In the genomic region with DNA sequence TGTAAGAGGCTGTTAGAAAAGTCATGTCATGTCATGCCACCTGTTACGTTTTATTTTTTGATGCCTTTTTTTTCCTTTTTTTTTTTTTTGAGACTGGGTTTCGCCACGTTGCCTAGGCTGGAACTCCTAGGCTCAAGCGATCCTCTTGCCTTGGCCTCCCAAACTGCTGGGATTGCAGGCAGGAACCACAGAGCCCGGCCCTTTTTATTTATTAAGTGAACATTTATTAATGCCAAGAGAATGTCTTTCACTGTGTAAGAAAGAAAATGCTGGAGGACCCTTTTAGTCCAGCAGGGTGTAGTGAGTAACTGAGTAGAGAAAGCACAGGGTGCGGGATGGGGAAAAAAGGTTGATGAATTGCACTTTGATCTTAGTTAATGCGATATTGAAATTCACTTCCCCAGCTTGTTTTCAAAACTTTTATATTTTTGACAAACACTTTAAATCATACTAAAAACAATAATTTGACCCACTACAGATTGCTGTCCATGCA, we compare ENCODE assay signal across 10 cellular contexts. TPM values are rescaled to one million over a fixed set of nuclear protein-coding genes. Genes with fewer than 3 reads are reported as not detected.
DNase-seq lines count a peak whose midpoint lies in the region; ATAC-seq and TF ChIP-seq lines count a peak whose summit lies in the region.
"Had no signal": no experiment of that assay in that cellular context is flagged by ENCODE, and none has a peak within 500 bp of the region (broad histone marks: within the 10 kb centered on the region; RNA-seq: fewer than 3 reads in every experiment).

No MANE protein-coding gene starts in this region.

- peak overlapping the region; percentile 87 for H3K4me3 Mint-ChIP-seq in activated T-helper 17 cell treated with anti-CD3 and anti-CD28 coated beads, Interleukin-2, amount 50 U/mL, for 72 hours

- peak overlapping the region; percentile 97 to 100 (median 99) for H3K9ac ChIP-seq in BLaER1 treated with 17β-estradiol and CSF1 and Interleukin-3, amounts not matched to agents 10 nM and 100 nM
- peak overlapping the region; percentile 6 to 99 for H3K9ac ChIP-seq in mucosa of rectum (ENCODE audit: low read depth in 1 of 2, low read length in 2 of 2)

- H3K27ac Mint-ChIP-seq in activated T-helper 17 cell treated with anti-CD3 and anti-CD28 coated beads, Interleukin-2, amount 50 U/mL, for 72 hours: peak overlapping the region; percentile 82

- ATAC-seq in activated T-helper 17 cell treated with anti-CD3 and anti-CD28 coated beads, Interleukin-2, amount 50 U/mL, for 72 hours (replicated peaks): no peak
- ATAC-seq in GM21723 (IDR thresholded peaks at IDR 0.05; ENCODE audit: unreplicated experiment): no peak
- no peak for ATAC-seq in omental fat pad (ENCODE audit: low FRiP score)

- H3K4me3 ChIP-seq in BLaER1 treated with 17β-estradiol and CSF1 and Interleukin-3, amounts not matched to agents 10 nM and 100 nM: peak overlapping the region; percentile 89 to 99 (median 94)
- no peak overlapping the region for H3K4me3 ChIP-seq in HEK293 (ENCODE audit: low read depth, low read length)
- peak overlapping the region; percentile 52 to 98 for H3K4me3 ChIP-seq in mucosa of rectum (ENCODE audit: low read length in 2 of 2)
- H3K4me3 ChIP-seq: SJSA1 had no signal

- DNase-seq in NCI-H1417 treated with DMSO at 0.1 percent for 48 hours (lab: John Stamatoyannopoulos, UW) (no peak), glomerular visceral epithelial cell (ENCODE audit: extremely low spot score) (no peak), omental fat pad (ENCODE audit: low spot score) (no peak)
- DNase-seq: caudate nucleus had no signal

- POLR2A ChIA-PET in HEK293 (lab: Yijun Ruan, JAX): no interaction called here

- no peaks in the 10 kb centered on the region for H3K27me3 Mint-ChIP-seq in activated T-helper 17 cell treated with anti-CD3 and anti-CD28 coated beads, Interleukin-2, amount 50 U/mL, for 72 hours

- H3K36me3 ChIP-seq in BLaER1 treated with 17β-estradiol and CSF1 and Interleukin-3, amounts not matched to agents 10 nM and 100 nM: peaks cover 16 to 26% (median 20%) of the 10 kb centered on the region in 11 experiments; a peak in 21 of 22 replicates
- H3K36me3 ChIP-seq in HEK293 (ENCODE audit: control insufficient read depth in 2 of 2, insufficient read depth in 1 of 2, low read length in 2 of 2): peaks cover 12 to 16% of the 10 kb centered on the region in 2 experiments
- H3K36me3 ChIP-seq in mucosa of rectum (ENCODE audit: control insufficient read depth in 2 of 2, insufficient read depth in 2 of 2, low read length in 2 of 2): peaks cover 0 to 4% of the 10 kb centered on the region in 2 donors

- CTCF ChIA-PET in HEK293 (lab: Yijun Ruan, JAX): interaction anchor here (0.7 to 1.5 kb wide), 6 partner anchors 11 to 443 kb away, joined by 3 to 5 read pairs (median 3); no protein-coding TSS in a partner anchor

- H3K9me3 ChIP-seq in BLaER1 treated with 17β-estradiol and CSF1 and Interleukin-3, amounts not matched to agents 10 nM and 100 nM (replicated peaks in 1 of 11): peaks cover 0 to 5% (median 0%) of the 10 kb centered on the region in 11 experiments; a peak in 2 of 22 replicates
- H3K9me3 ChIP-seq in HEK293 (ENCODE audit: control insufficient read depth, insufficient read depth, low read depth, low read length) (no peaks in the 10 kb centered on the region), mucosa of rectum (ENCODE audit: control insufficient read depth in 2 of 2, low read length in 2 of 2) (no peaks in the 10 kb centered on the region)
- H3K9me3 ChIP-seq: SJSA1 had no signal

- no peaks in the 10 kb centered on the region for H3K9me3 Mint-ChIP-seq in activated T-helper 17 cell treated with anti-CD3 and anti-CD28 coated beads, Interleukin-2, amount 50 U/mL, for 72 hours

- no peaks in the 10 kb centered on the region for H3K27me3 ChIP-seq in BLaER1 treated with 17β-estradiol and CSF1 and Interleukin-3, amounts not matched to agents 10 nM and 100 nM
- H3K27me3 ChIP-seq in mucosa of rectum (ENCODE audit: control insufficient read depth in 2 of 2, insufficient read depth in 2 of 2, low read length in 2 of 2): no peaks in the 10 kb centered on the region
- H3K27me3 ChIP-seq: SJSA1 had no signal

- H3K27ac ChIP-seq in BLaER1 treated with 17β-estradiol and CSF1 and Interleukin-3, amounts not matched to agents 10 nM and 100 nM: peak overlapping the region; percentile 94 to 100 (median 99)
- H3K27ac ChIP-seq in HEK293 (ENCODE audit: extremely low read depth, low read depth, low read length): no peak overlapping the region
- H3K27ac ChIP-seq in mucosa of rectum (ENCODE audit: low read depth in 2 of 2, low read length in 2 of 2): peak overlapping the region; percentile 71 to 84
- H3K27ac ChIP-seq: SJSA1 had no signal

- TF ChIP-seq CTCF in HEK293 (tag by site-specific recombination; IDR thresholded peaks at IDR 0.05) (no peak), omental fat pad (IDR thresholded peaks at IDR 0.05) (no peak)

- peaks cover 27% of the 10 kb centered on the region for H3K36me3 Mint-ChIP-seq in activated T-helper 17 cell treated with anti-CD3 and anti-CD28 coated beads, Interleukin-2, amount 50 U/mL, for 72 hours (ENCODE audit: low read depth)

- H3K4me1 Mint-ChIP-seq in activated T-helper 17 cell treated with anti-CD3 and anti-CD28 coated beads, Interleukin-2, amount 50 U/mL, for 72 hours: no peaks in the 10 kb centered on the region

- peaks cover 15 to 26% (median 21%) of the 10 kb centered on the region in 11 experiments; a peak in 19 of 22 replicates for H4K20me1 ChIP-seq in BLaER1 treated with 17β-estradiol and CSF1 and Interleukin-3, amounts not matched to agents 10 nM and 100 nM

- H3K4me1 ChIP-seq in BLaER1 treated with 17β-estradiol and CSF1 and Interleukin-3, amounts not matched to agents 10 nM and 100 nM: peaks cover 58 to 67% (median 63%) of the 10 kb centered on the region in 10 experiments
- H3K4me1 ChIP-seq in HEK293 (ENCODE audit: control insufficient read depth, insufficient read depth, low read length): no peaks in the 10 kb centered on the region
- H3K4me1 ChIP-seq in mucosa of rectum (ENCODE audit: control insufficient read depth in 2 of 2, insufficient read depth in 2 of 2, low read length in 2 of 2): peaks cover 19 to 23% of the 10 kb centered on the region in 2 donors
- H3K4me1 ChIP-seq: SJSA1 had no signal

- H3K4me2 ChIP-seq in BLaER1 treated with 17β-estradiol and CSF1 and Interleukin-3, amounts not matched to agents 10 nM and 100 nM: peak overlapping the region; percentile 84 to 100 (median 93)

TF ChIP-seq in HEK293, 187 proteins besides CTCF, POLR2A, EP300 and RAD21:
- peak; percentile 39; the same call in 1 of the 2 replicates for TF ChIP-seq ZNF664 (tag by site-specific recombination; IDR thresholded peaks at IDR 0.05)
- TF ChIP-seq, protein P1, sequence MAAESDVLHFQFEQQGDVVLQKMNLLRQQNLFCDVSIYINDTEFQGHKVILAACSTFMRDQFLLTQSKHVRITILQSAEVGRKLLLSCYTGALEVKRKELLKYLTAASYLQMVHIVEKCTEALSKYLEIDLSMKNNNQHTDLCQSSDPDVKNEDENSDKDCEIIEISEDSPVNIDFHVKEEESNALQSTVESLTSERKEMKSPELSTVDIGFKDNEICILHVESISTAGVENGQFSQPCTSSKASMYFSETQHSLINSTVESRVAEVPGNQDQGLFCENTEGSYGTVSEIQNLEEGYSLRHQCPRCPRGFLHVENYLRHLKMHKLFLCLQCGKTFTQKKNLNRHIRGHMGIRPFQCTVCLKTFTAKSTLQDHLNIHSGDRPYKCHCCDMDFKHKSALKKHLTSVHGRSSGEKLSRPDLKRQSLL (tag by site-specific recombination; IDR thresholded peaks at IDR 0.05): no peak
- no peak for TF ChIP-seq BCL11A (tag by site-specific recombination; IDR thresholded peaks at IDR 0.05; ENCODE audit: low read depth)
- TF ChIP-seq SCRT2 (tag by site-specific recombination; IDR thresholded peaks at IDR 0.05): peak; percentile 77

RNA-seq across cellular contexts. Expression of a gene that starts 2.3 kb away (rescaled TPM):
- total RNA-seq in activated T-helper 17 cell treated with anti-CD3 and anti-CD28 coated beads, Interleukin-2, amount 50 U/mL, for 72 hours: 10 to 100 TPM; 55.4 to 62.3 TPM
- total RNA-seq in omental fat pad: 100 to 1,000 TPM; 208 to 343 (median 245) TPM

RNA-seq across cellular contexts. Expression of a gene that starts 30.1 kb away (rescaled TPM):
- 10 to 100 TPM; 16.0 to 20.0 TPM for total RNA-seq in activated T-helper 17 cell treated with anti-CD3 and anti-CD28 coated beads, Interleukin-2, amount 50 U/mL, for 72 hours
- total RNA-seq in omental fat pad: 10 to 100 TPM; 10.1 to 22.9 (median 18.2) TPM
